ENCODE assay signal across 1 cellular context in genomic region chr5:177452688-177453638, GRCh38.
TF ChIP-seq lines count a peak whose summit lies in the region.

No MANE protein-coding gene starts in this region.

TF ChIP-seq in GM23338, 12 proteins besides CTCF, POLR2A, EP300 and RAD21 (continued from another document):
- TF ChIP-seq POLR2AphosphoS5 (IDR thresholded peaks at IDR 0.05; ENCODE audit: low read depth) (no peak), ZNF114 (CRISPR knock-in tag; IDR thresholded peaks at IDR 0.05) (no peak), NANOG (IDR thresholded peaks at IDR 0.05; ENCODE audit: borderline replicate concordance) (no peak), EZH2 (IDR thresholded peaks at IDR 0.05; ENCODE audit: low read depth, unreplicated experiment) (no peak), REST (IDR thresholded peaks at IDR 0.05; ENCODE audit: unreplicated experiment) (no peak), ZNF462 (CRISPR knock-in tag; IDR thresholded peaks at IDR 0.05) (no peak), ETS1 (IDR thresholded peaks at IDR 0.05) (no peak), ZNF331 (CRISPR knock-in tag; IDR thresholded peaks at IDR 0.05; ENCODE audit: low read depth) (no peak), JUNB (IDR thresholded peaks at IDR 0.05; ENCODE audit: unreplicated experiment) (no peak), CREB1 (CRISPR knock-in tag; IDR thresholded peaks at IDR 0.05; ENCODE audit: low read depth) (no peak)
